Comparison of ENCODE assay signal across 1 cellular context in genomic region chr5:180291234-180291940, GRCh38.
TF ChIP-seq lines count a peak whose summit lies in the region.

No MANE protein-coding gene starts in this region.

TF ChIP-seq in GM23338, 12 proteins besides CTCF, POLR2A, EP300 and RAD21 (continued from another document):
- TF ChIP-seq, protein P1, sequence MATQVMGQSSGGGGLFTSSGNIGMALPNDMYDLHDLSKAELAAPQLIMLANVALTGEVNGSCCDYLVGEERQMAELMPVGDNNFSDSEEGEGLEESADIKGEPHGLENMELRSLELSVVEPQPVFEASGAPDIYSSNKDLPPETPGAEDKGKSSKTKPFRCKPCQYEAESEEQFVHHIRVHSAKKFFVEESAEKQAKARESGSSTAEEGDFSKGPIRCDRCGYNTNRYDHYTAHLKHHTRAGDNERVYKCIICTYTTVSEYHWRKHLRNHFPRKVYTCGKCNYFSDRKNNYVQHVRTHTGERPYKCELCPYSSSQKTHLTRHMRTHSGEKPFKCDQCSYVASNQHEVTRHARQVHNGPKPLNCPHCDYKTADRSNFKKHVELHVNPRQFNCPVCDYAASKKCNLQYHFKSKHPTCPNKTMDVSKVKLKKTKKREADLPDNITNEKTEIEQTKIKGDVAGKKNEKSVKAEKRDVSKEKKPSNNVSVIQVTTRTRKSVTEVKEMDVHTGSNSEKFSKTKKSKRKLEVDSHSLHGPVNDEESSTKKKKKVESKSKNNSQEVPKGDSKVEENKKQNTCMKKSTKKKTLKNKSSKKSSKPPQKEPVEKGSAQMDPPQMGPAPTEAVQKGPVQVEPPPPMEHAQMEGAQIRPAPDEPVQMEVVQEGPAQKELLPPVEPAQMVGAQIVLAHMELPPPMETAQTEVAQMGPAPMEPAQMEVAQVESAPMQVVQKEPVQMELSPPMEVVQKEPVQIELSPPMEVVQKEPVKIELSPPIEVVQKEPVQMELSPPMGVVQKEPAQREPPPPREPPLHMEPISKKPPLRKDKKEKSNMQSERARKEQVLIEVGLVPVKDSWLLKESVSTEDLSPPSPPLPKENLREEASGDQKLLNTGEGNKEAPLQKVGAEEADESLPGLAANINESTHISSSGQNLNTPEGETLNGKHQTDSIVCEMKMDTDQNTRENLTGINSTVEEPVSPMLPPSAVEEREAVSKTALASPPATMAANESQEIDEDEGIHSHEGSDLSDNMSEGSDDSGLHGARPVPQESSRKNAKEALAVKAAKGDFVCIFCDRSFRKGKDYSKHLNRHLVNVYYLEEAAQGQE (IDR thresholded peaks at IDR 0.05; ENCODE audit: unreplicated experiment): no peak
- TF ChIP-seq CREB1 (CRISPR knock-in tag; IDR thresholded peaks at IDR 0.05; ENCODE audit: low read depth) (no peak), JUNB (IDR thresholded peaks at IDR 0.05; ENCODE audit: unreplicated experiment) (no peak), POLR2AphosphoS5 (IDR thresholded peaks at IDR 0.05; ENCODE audit: low read depth) (no peak), EZH2phosphoT487 (IDR thresholded peaks at IDR 0.05; ENCODE audit: unreplicated experiment) (no peak)
- TF ChIP-seq, protein P2, sequence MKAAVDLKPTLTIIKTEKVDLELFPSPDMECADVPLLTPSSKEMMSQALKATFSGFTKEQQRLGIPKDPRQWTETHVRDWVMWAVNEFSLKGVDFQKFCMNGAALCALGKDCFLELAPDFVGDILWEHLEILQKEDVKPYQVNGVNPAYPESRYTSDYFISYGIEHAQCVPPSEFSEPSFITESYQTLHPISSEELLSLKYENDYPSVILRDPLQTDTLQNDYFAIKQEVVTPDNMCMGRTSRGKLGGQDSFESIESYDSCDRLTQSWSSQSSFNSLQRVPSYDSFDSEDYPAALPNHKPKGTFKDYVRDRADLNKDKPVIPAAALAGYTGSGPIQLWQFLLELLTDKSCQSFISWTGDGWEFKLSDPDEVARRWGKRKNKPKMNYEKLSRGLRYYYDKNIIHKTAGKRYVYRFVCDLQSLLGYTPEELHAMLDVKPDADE (IDR thresholded peaks at IDR 0.05): no peak
